ENCODE assay signal across 18 cellular contexts in the genomic region with DNA sequence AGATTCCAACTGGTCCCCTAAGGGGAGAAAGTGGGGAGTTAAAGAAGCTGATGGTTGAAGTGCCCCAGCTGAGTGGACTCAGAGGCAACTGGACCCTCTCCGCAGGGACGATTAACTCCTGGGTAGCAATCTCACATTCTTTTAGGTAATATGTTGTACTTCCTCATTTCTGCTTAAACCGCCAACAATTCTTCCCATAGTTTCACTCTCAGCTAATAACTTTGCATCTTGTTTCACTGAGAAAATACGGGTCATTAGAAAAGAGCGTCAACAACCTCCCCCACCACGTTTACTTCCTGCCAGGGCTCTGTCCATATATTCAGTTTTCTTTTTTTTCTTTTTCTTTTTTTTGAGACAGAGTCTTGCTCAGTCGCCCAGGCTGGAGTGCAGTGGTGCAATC. TPM values are rescaled to one million over a fixed set of nuclear protein-coding genes. Genes with fewer than 3 reads are reported as not detected.
DNase-seq lines count a peak whose midpoint lies in the region; ATAC-seq, FAIRE-seq and TF ChIP-seq lines count a peak whose summit lies in the region.
"Had no signal": no experiment of that assay in that cellular context is flagged by ENCODE, and none has a peak within 500 bp of the region (broad histone marks: within the 10 kb centered on the region; RNA-seq: fewer than 3 reads in every experiment).

No MANE protein-coding gene starts in this region.

- no peak overlapping the region; the same call in 1 of the 2 replicates for H3K9ac ChIP-seq in Karpas-422 (ENCODE audit: low read length)
- H3K9ac ChIP-seq in K562 (ENCODE audit: insufficient read depth in 1 of 2, low read depth in 2 of 2, low read length in 2 of 2) = no peak overlapping the region
- no peak overlapping the region for H3K9ac ChIP-seq in neural progenitor cell
- H3K9ac ChIP-seq: GM23248, SK-N-SH had no signal

- H3K4me3 Mint-ChIP-seq in CD14-positive monocyte (peak overlapping the region; percentile 71 to 93), neural progenitor cell (no peak overlapping the region)
- H3K4me3 Mint-ChIP-seq: CD4-positive, alpha-beta T cell had no signal

- TF ChIP-seq EP300 in K562 (IDR thresholded peaks at IDR 0.05; ENCODE audit: low read length) = no peak

- BruUV-seq in K562 (replicated peaks; lab: Mats Ljungman, UMichigan) = no TSS peak

- no peaks in the 10 kb centered on the region for H3K79me2 ChIP-seq in Karpas-422 (ENCODE audit: low read length)
- H3K79me2 ChIP-seq in K562 (ENCODE audit: control insufficient read depth, insufficient read depth, low read length) = no peaks in the 10 kb centered on the region
- H3K79me2 ChIP-seq in neural progenitor cell (ENCODE audit: low read depth) = no peaks in the 10 kb centered on the region

- H3K4me3 ChIP-seq in Karpas-422 (ENCODE audit: low read length) (no peak overlapping the region), K562 (no peak overlapping the region), prostate gland (no peak overlapping the region), neural progenitor cell (no peak overlapping the region)
- H3K4me3 ChIP-seq: A549, GM23248 had no signal

- no peak for TF ChIP-seq CTCF in CD14-positive monocyte (IDR thresholded peaks at IDR 0.05)
- TF ChIP-seq CTCF in K562 (IDR thresholded peaks at IDR 0.05 in 2 of 3, conservative IDR thresholded peaks at IDR 0.05 in 1 of 3; ENCODE audit: insufficient read depth in 2 of 3, low read depth in 1 of 3, low read length in 3 of 3) = no peak
- no peak for TF ChIP-seq CTCF in prostate gland (IDR thresholded peaks at IDR 0.05)
- no peak for TF ChIP-seq CTCF in neural progenitor cell (IDR thresholded peaks at IDR 0.05)

- H3K36me3 Mint-ChIP-seq in CD14-positive monocyte = no peaks in the 10 kb centered on the region
- no peaks in the 10 kb centered on the region for H3K36me3 Mint-ChIP-seq in neural progenitor cell

- no peaks in the 10 kb centered on the region for H3F3A ChIP-seq in neural progenitor cell (ENCODE audit: low read depth)

- in situ Hi-C loops in K562 (cut with MboI) = no loop called here

- H3K9me2 ChIP-seq in Karpas-422 (replicated peaks; ENCODE audit: insufficient read depth, low read length) = no peaks in the 10 kb centered on the region
- H3K9me2 ChIP-seq: SK-N-SH had no signal

- DNase-seq in CD14-positive monocyte (ENCODE audit: low spot score) = no peak
- DNase-seq in Karpas-422 = peak; percentile 45
- peak; percentile 46 for DNase-seq in NOMO-1 treated with dmso at 0.1 percent for 144 hours (lab: John Stamatoyannopoulos, UW; ENCODE audit: unreplicated experiment)
- DNase-seq in K562 (ENCODE audit: extremely low read depth in 1 of 4, low spot score in 3 of 4) = no peak
- no peak for DNase-seq in prostate gland (ENCODE audit: low spot score)
- no peak for DNase-seq in neural progenitor cell (ENCODE audit: low spot score)
- no peak for DNase-seq in COLO829 (ENCODE audit: low spot score)
- no peak for DNase-seq in cortex of kidney (lab: John Stamatoyannopoulos, UW)
- DNase-seq: CD4-positive, alpha-beta T cell; DMS79; GM23248; NCI-H1092; NCI-H187; NCI-H446; SK-N-SH; T-helper 2 cell had no signal

- TF ChIP-seq RAD21 in K562 (CRISPR knock-in tag; conservative IDR thresholded peaks at IDR 0.05 in 1 of 2, IDR thresholded peaks at IDR 0.05 in 1 of 2) = no peak

- ATAC-seq in K562 = peak; percentile 42; the same call in 1 of the 3 replicates
- ATAC-seq: A549 had no signal

- H3K27me3 ChIP-seq in Karpas-422 (ENCODE audit: low read length) = no peaks in the 10 kb centered on the region
- H3K27me3 ChIP-seq in K562 (ENCODE audit: control insufficient read depth in 2 of 2, insufficient read depth in 2 of 2, low read length in 2 of 2) = peaks cover 2 to 8% of the 10 kb centered on the region in 2 experiments; a peak in 3 of 5 replicates
- H3K27me3 ChIP-seq in prostate gland (replicated peaks; ENCODE audit: insufficient read depth) = no peaks in the 10 kb centered on the region
- H3K27me3 ChIP-seq in neural progenitor cell = no peaks in the 10 kb centered on the region

- no peaks in the 10 kb centered on the region for H3K36me3 ChIP-seq in Karpas-422 (ENCODE audit: insufficient read depth, low read length)
- H3K36me3 ChIP-seq in K562 (ENCODE audit: control insufficient read depth, insufficient read depth, low read length) = no peaks in the 10 kb centered on the region
- no peaks in the 10 kb centered on the region for H3K36me3 ChIP-seq in prostate gland
- H3K36me3 ChIP-seq in neural progenitor cell = no peaks in the 10 kb centered on the region

- peaks cover 0 to 1% (median 0%) of the 10 kb centered on the region in 7 donors for H3K9me3 Mint-ChIP-seq in CD14-positive monocyte
- H3K9me3 Mint-ChIP-seq in neural progenitor cell = no peaks in the 10 kb centered on the region
- H3K9me3 Mint-ChIP-seq: CD4-positive, alpha-beta T cell had no signal

- CTCF ChIA-PET in K562 (lab: Yijun Ruan, JAX; ENCODE audit: low intra/inter-chr PET ratio) = no interaction called here

- intact Hi-C loops in CD14-positive monocyte (cut with micrococcal nuclease) (no loop called here), K562 (cut with micrococcal nuclease) (no loop called here), prostate gland (cut with DNase I) (no loop called here)

- H4K20me1 ChIP-seq in Karpas-422 (ENCODE audit: insufficient read depth, low read depth, low read length) = no peaks in the 10 kb centered on the region
- no peaks in the 10 kb centered on the region for H4K20me1 ChIP-seq in K562 (replicated peaks; ENCODE audit: control insufficient read depth, insufficient read depth, low read length)
- H4K20me1 ChIP-seq in neural progenitor cell (ENCODE audit: low read depth) = no peaks in the 10 kb centered on the region

- H3K4me2 ChIP-seq in Karpas-422 (ENCODE audit: low read depth, low read length, poor library complexity, severe bottlenecking) = peak overlapping the region; percentile 8
- no peak overlapping the region; the same call in 1 of the 2 replicates for H3K4me2 ChIP-seq in K562 (ENCODE audit: insufficient read depth, low read length)
- no peak overlapping the region for H3K4me2 ChIP-seq in neural progenitor cell
- H3K4me2 ChIP-seq: A549, SK-N-SH had no signal

- no peak overlapping the region for H3K27ac ChIP-seq in Karpas-422 (ENCODE audit: low read length)
- H3K27ac ChIP-seq in K562 (ENCODE audit: extremely low read depth, low read depth, low read length) = no peak overlapping the region
- H3K27ac ChIP-seq in prostate gland = no peak overlapping the region
- no peak overlapping the region for H3K27ac ChIP-seq in neural progenitor cell
- H3K27ac ChIP-seq: A549, GM23248 had no signal

- H3K9me3 ChIP-seq in Karpas-422 (ENCODE audit: low read length) (no peaks in the 10 kb centered on the region), K562 (replicated peaks; ENCODE audit: control insufficient read depth, insufficient read depth, low read depth, low read length) (no peaks in the 10 kb centered on the region), prostate gland (no peaks in the 10 kb centered on the region), neural progenitor cell (ENCODE audit: low read depth) (no peaks in the 10 kb centered on the region)
- H3K9me3 ChIP-seq: A549, SK-N-SH had no signal

- H2AFZ ChIP-seq in Karpas-422 (ENCODE audit: low read length) = no peak overlapping the region
- H2AFZ ChIP-seq in K562 (ENCODE audit: low read depth, low read length) = no peak overlapping the region; the same call in 1 of the 2 replicates
- H2AFZ ChIP-seq in neural progenitor cell (replicated peaks) = no peak overlapping the region
- H2AFZ ChIP-seq: GM23248 had no signal

- POLR2A ChIA-PET in K562 (lab: Yijun Ruan, JAX) = interaction anchor here (0.6 to 0.9 kb wide), 3 partner anchors 10 to 320 kb away, joined by 3 read pairs; no protein-coding TSS in a partner anchor

- FAIRE-seq in K562 (lab: Jason Lieb, UNC) = no peak
- FAIRE-seq: A549, G401.6 had no signal

- H3K9me1 ChIP-seq in K562 (ENCODE audit: control insufficient read depth, insufficient read depth, low read length) = no peaks in the 10 kb centered on the region

- peaks cover 7% of the 10 kb centered on the region for H3K4me1 Mint-ChIP-seq in CD14-positive monocyte
- peaks cover 16% of the 10 kb centered on the region for H3K4me1 Mint-ChIP-seq in neural progenitor cell

- WGBS in K562 (ENCODE audit: insufficient coverage, low coverage, missing lambda C conversion rate) = 21% methylated on average over 7 of the region's 7 CpGs
- WGBS in prostate gland = 71% methylated on average over 7 of the region's 7 CpGs

- H3K27ac Mint-ChIP-seq in CD14-positive monocyte = peak overlapping the region in 5 of 7 donors; percentile 36 to 62 (median 40)
- H3K27ac Mint-ChIP-seq in neural progenitor cell = no peak overlapping the region
- H3K27ac Mint-ChIP-seq: CD4-positive, alpha-beta T cell had no signal

- H3K27me3 Mint-ChIP-seq in CD14-positive monocyte (ENCODE audit: low read depth in 3 of 3) (peaks cover 5 to 9% (median 5%) of the 10 kb centered on the region in 3 donors), neural progenitor cell (ENCODE audit: insufficient read depth, low read depth) (peaks cover 8% of the 10 kb centered on the region)

- H3K4me1 ChIP-seq in Karpas-422 (ENCODE audit: low read length) = peaks cover 9% of the 10 kb centered on the region
- H3K4me1 ChIP-seq in K562 (replicated peaks in 1 of 2; ENCODE audit: control insufficient read depth in 2 of 2, insufficient read depth in 2 of 2, low read length in 2 of 2) = peaks cover 0 to 4% of the 10 kb centered on the region in 2 experiments; a peak in 2 of 5 replicates
- H3K4me1 ChIP-seq in prostate gland (replicated peaks) = no peaks in the 10 kb centered on the region
- no peaks in the 10 kb centered on the region for H3K4me1 ChIP-seq in neural progenitor cell
- H3K4me1 ChIP-seq: A549 had no signal

- no peak for TF ChIP-seq POLR2A in K562 (conservative IDR thresholded peaks at IDR 0.05)
- TF ChIP-seq POLR2A in prostate gland (IDR thresholded peaks at IDR 0.05) = no peak

RNA-seq across cellular contexts. Expression of gene CHD6, which starts 39.5 kb away (rescaled TPM):
- polyA plus RNA-seq in CD14-positive monocyte (10 to 100 TPM; 12.9 to 19.6 TPM), K562 (2011; rRNA removed) (15.0 and 16.4 TPM in 2 replicates), K562 (2014; fragmentation: Illumina TruSeq; extraction: Trizol) (10.8 and 11.4 TPM in 2 replicates), K562 (2014; fragmentation: Nextera tagmentation; extraction: Ambion mirVana) (10 to 100 TPM in 1 of 2 experiments, 1 to 10 TPM in 1; 3.9 to 10.9 TPM), K562 (2014; rRNA removed) (8.5 and 9.0 TPM in 2 replicates)
- total RNA-seq in Karpas-422 (2014; rRNA removed; shearing (Covaris generic); ENCODE audit: low replicate concordance) = 19.5 and 25.3 TPM in 2 replicates
- total RNA-seq in K562 (2011; cell fraction: chromatin; rRNA removed; ENCODE audit: low replicate concordance) = 59.5 and 192 TPM in 2 replicates
- 37.7 and 41.8 TPM in 2 replicates for total RNA-seq in K562 (2011; cell fraction: nucleolus; rRNA removed)
- 62.7 and 85.0 TPM in 2 replicates for total RNA-seq in K562 (2011; cell fraction: nucleoplasm; rRNA removed)
- total RNA-seq in K562 (2014; rRNA removed) (12.8 and 13.3 TPM in 2 replicates), K562 (2014; rRNA removed; fragmentation: Illumina TruSeq; extraction: Trizol) (24.2 and 31.3 TPM in 2 replicates), K562 (2015; rRNA removed; fragmentation: Illumina TruSeq; extraction: Trizol) (18.9 and 21.6 TPM in 2 replicates), K562 (2021) (19.8 and 22.5 TPM in 2 replicates), prostate gland (10 to 100 TPM; 40.9 to 72.0 TPM), neural progenitor cell (ENCODE audit: low replicate concordance) (76.1 TPM in 2 replicates)
- polyA plus RNA-seq in K562 (2011; cell fraction: cytosol; rRNA removed) = 4.9 and 9.2 TPM in 2 replicates
- polyA plus RNA-seq in K562 (2011; cell fraction: nucleus; rRNA removed) = 81.7 and 82.2 TPM in 2 replicates
- 7.4 and 11.0 TPM in 2 replicates for polyA plus RNA-seq in K562 (2012)
- polyA minus RNA-seq in K562 (2011; rRNA and poly(A)+ RNA removed) = 61.9 and 104 TPM in 2 replicates
- polyA minus RNA-seq in K562 (2011; cell fraction: cytosol; rRNA and poly(A)+ RNA removed) = 13.1 and 16.2 TPM in 2 replicates
- 78.5 and 164 TPM in 2 replicates for polyA minus RNA-seq in K562 (2011; cell fraction: nucleus; rRNA and poly(A)+ RNA removed)

Comparison
In these comparisons a context has a peak if more than half of its experiments do, and no peak if none do; other contexts are left out.
1. DNase-seq: peak in Karpas-422 (single experiment) and NOMO-1 treated with dmso at 0.1 percent for 144 hours (single experiment); none in CD14-positive monocyte (single experiment), K562 (0 of 4), prostate gland (single experiment), neural progenitor cell (single experiment), COLO829 (single experiment) and cortex of kidney (single experiment).